ENCODE assay signal across 8 cellular contexts in genomic region chr1:147515046-147515869, GRCh38. TPM values are rescaled to one million over a fixed set of nuclear protein-coding genes. Genes with fewer than 3 reads are reported as not detected.
DNase-seq lines count a peak whose midpoint lies in the region; ATAC-seq and TF ChIP-seq lines count a peak whose summit lies in the region.

No MANE protein-coding gene starts in this region.

- no peak overlapping the region for H3K4ac ChIP-seq in IMR-90 (ENCODE audit: low read depth, low read length)

- H2BK120ac ChIP-seq in IMR-90 (ENCODE audit: low read depth, low read length), result no peak overlapping the region

- H4K5ac ChIP-seq in IMR-90 (ENCODE audit: low read depth, low read length), result no peak overlapping the region

- H3K23ac ChIP-seq in IMR-90 (ENCODE audit: low read depth, low read length), result no peak overlapping the region

- H3K36me3 ChIP-seq in A673 (ENCODE audit: insufficient read depth, low read length, poor library complexity, severe bottlenecking) (no peaks in the 10 kb centered on the region), IMR-90 (ENCODE audit: control insufficient read depth, insufficient read depth, low read length) (no peaks in the 10 kb centered on the region), upper lobe of left lung (no peaks in the 10 kb centered on the region), HAP-1 (replicated peaks) (no peaks in the 10 kb centered on the region), ascending aorta (no peaks in the 10 kb centered on the region)

- no peak overlapping the region for H4K8ac ChIP-seq in IMR-90 (ENCODE audit: low read depth in 2 of 2, low read length in 2 of 2)

- no peak overlapping the region for H2BK5ac ChIP-seq in IMR-90 (ENCODE audit: low read depth, low read length, poor library complexity, severe bottlenecking)

- POLR2A ChIA-PET in A673 (lab: Charles Lee; ENCODE audit: low non-redundant PET), result no interaction called here
- POLR2A ChIA-PET in IMR-90 (lab: Charles Lee; ENCODE audit: unreplicated experiment), result no interaction called here

- TF ChIP-seq POLR2A in IMR-90 (IDR thresholded peaks at IDR 0.05; ENCODE audit: low read depth, low read length) (no peak), upper lobe of left lung (IDR thresholded peaks at IDR 0.05) (no peak)

- dilution Hi-C loops in IMR-90 (cut with HindIII; ENCODE audit: low sequenced_read_pairs, unreplicated experiment), result no loop called here

- TF ChIP-seq CTCF in A673 (conservative IDR thresholded peaks at IDR 0.05; ENCODE audit: low read depth, low read length) (peak; percentile 34; the same call in 1 of the 2 replicates), IMR-90 (conservative IDR thresholded peaks at IDR 0.05; ENCODE audit: low read depth, low read length) (no peak), upper lobe of left lung (IDR thresholded peaks at IDR 0.05) (peak in 3 of 6 experiments; percentile 35 to 53 (median 41)), ascending aorta (IDR thresholded peaks at IDR 0.05) (no peak)

- H2BK20ac ChIP-seq in IMR-90 (ENCODE audit: low read depth, low read length), result no peak overlapping the region

- H2AK5ac ChIP-seq in IMR-90 (ENCODE audit: low read depth, low read length), result no peak overlapping the region

- no peak overlapping the region for H4K91ac ChIP-seq in IMR-90 (ENCODE audit: insufficient read depth, low read depth, low read length)

- DNase-seq in A673 (ENCODE audit: low spot score), result peak; percentile 42
- peak; percentile 41 for DNase-seq in IMR-90
- DNase-seq in left cardiac atrium, result no peak
- peak in 1 of 2 donors; percentile 60 for DNase-seq in upper lobe of left lung
- DNase-seq in HAP-1 (ENCODE audit: low spot score in 2 of 2), result no peak
- DNase-seq in ascending aorta (ENCODE audit: low spot score in 2 of 2), result no peak

- TF ChIP-seq EP300 in upper lobe of left lung (IDR thresholded peaks at IDR 0.05), result no peak

- H2AFZ ChIP-seq in IMR-90 (replicated peaks; ENCODE audit: low read length, poor library complexity), result no peak overlapping the region

- H2BK15ac ChIP-seq in IMR-90 (ENCODE audit: low read depth, low read length), result no peak overlapping the region

- H3K27me3 ChIP-seq in A673 (replicated peaks; ENCODE audit: insufficient read depth, low read depth, low read length, poor library complexity) (no peaks in the 10 kb centered on the region), IMR-90 (ENCODE audit: control insufficient read depth, insufficient read depth, low read length) (peaks cover 5% of the 10 kb centered on the region), upper lobe of left lung (no peaks in the 10 kb centered on the region), HAP-1 (ENCODE audit: low read depth) (no peaks in the 10 kb centered on the region), ascending aorta (no peaks in the 10 kb centered on the region)

- H3K9me3 ChIP-seq in A673 (ENCODE audit: low read depth, low read length, poor library complexity, severe bottlenecking) (no peaks in the 10 kb centered on the region), IMR-90 (ENCODE audit: control insufficient read depth, insufficient read depth, low read length) (no peaks in the 10 kb centered on the region), upper lobe of left lung (no peaks in the 10 kb centered on the region), HAP-1 (0 out of 2 replicates have a peak, but pooled peaks cover 3% of the 10 kb centered on the region), ascending aorta (no peaks in the 10 kb centered on the region)

- H3K79me1 ChIP-seq in IMR-90 (ENCODE audit: low read depth in 1 of 2, low read length in 2 of 2), result no peaks in the 10 kb centered on the region

- H3K4me1 ChIP-seq in A673 (ENCODE audit: insufficient read depth, low read length, poor library complexity, severe bottlenecking) (no peaks in the 10 kb centered on the region), IMR-90 (ENCODE audit: control insufficient read depth, insufficient read depth, low read length) (no peaks in the 10 kb centered on the region), upper lobe of left lung (peaks cover 13 to 23% (median 20%) of the 10 kb centered on the region in 4 donors), HAP-1 (peaks cover 13% of the 10 kb centered on the region), ascending aorta (no peaks in the 10 kb centered on the region)

- TF ChIP-seq RAD21 in IMR-90 (IDR thresholded peaks at IDR 0.05; ENCODE audit: low read length), result no peak; the same call in 1 of the 2 replicates

- no peak overlapping the region for H2AK9ac ChIP-seq in IMR-90 (replicated peaks; ENCODE audit: low read depth, low read length, poor library complexity)

- no peak overlapping the region for H3K9ac ChIP-seq in IMR-90 (ENCODE audit: low read depth, low read length)

- CTCF ChIA-PET in A673 (lab: Charles Lee), result no interaction called here
- CTCF ChIA-PET in IMR-90 (lab: Yijun Ruan, JAX), result no interaction called here

- no TSS peak for BruUV-seq in A673 (replicated peaks; lab: Mats Ljungman, UMichigan)
- BruUV-seq in IMR-90 (replicated peaks; lab: Mats Ljungman, UMichigan), result no TSS peak

- WGBS in IMR-90 (ENCODE audit: extremely low coverage in 2 of 2, insufficient read length in 1 of 2), 2 experiments, result no CpG with 5 or more reads among the region's 5 CpGs
- 45 to 48% methylated on average over 5 of the region's 5 CpGs for WGBS in upper lobe of left lung, 2 donors

- ATAC-seq in IMR-90 (ENCODE audit: low read depth) (peak; percentile 51), SK-N-SH treated with all-trans-retinoic acid at 6 μM for 48 hours (peak; percentile 93), left cardiac atrium (peak; percentile 56 to 79), upper lobe of left lung (ENCODE audit: low FRiP score in 2 of 2) (peak; percentile 45 to 85), HG03342 (IDR thresholded peaks at IDR 0.05; ENCODE audit: unreplicated experiment) (no peak)

- H3K4me3 ChIP-seq in A673 (ENCODE audit: low read depth, low read length, poor library complexity, severe bottlenecking) (no peak overlapping the region), IMR-90 (ENCODE audit: insufficient read depth, low read depth, low read length) (no peak overlapping the region), upper lobe of left lung (no peak overlapping the region), HAP-1 (no peak overlapping the region), ascending aorta (no peak overlapping the region)

- no peak overlapping the region for H3K18ac ChIP-seq in IMR-90 (ENCODE audit: low read depth, low read length)

- H3K56ac ChIP-seq in IMR-90 (ENCODE audit: extremely low read depth, insufficient read depth, low read length), result no peak overlapping the region

- H3K27ac ChIP-seq in A673 (ENCODE audit: low read depth, low read length, poor library complexity, severe bottlenecking) (no peak overlapping the region), IMR-90 (ENCODE audit: insufficient read depth, low read length) (no peak overlapping the region), upper lobe of left lung (peak overlapping the region; percentile 5 to 53 (median 38)), ascending aorta (no peak overlapping the region)

- intact Hi-C loops in A673 (cut with micrococcal nuclease; ENCODE audit: unreplicated experiment), result no loop called here
- intact Hi-C loops in IMR-90 (cut with micrococcal nuclease), result no loop called here
- intact Hi-C loops in left cardiac atrium (cut with DNase I), result no loop called here
- intact Hi-C loops in ascending aorta (cut with DNase I), result no loop called here

- H3K14ac ChIP-seq in IMR-90 (replicated peaks; ENCODE audit: low read depth, low read length), result no peak overlapping the region

- no peaks in the 10 kb centered on the region for H4K20me1 ChIP-seq in IMR-90 (ENCODE audit: insufficient read depth, low read length)

- in situ Hi-C loops in IMR-90 (cut with MboI; ENCODE audit: low sequenced_read_pairs) (no loop called here), HAP-1 (cut with MboI; ENCODE audit: low sequenced_read_pairs) (no loop called here)

- peaks cover 3% of the 10 kb centered on the region; the same call in 1 of the 2 replicates for H3K9me1 ChIP-seq in IMR-90 (ENCODE audit: insufficient read depth, low read length)

- H3K4me2 ChIP-seq in IMR-90 (ENCODE audit: low read depth, low read length), result no peak overlapping the region; the same call in 1 of the 2 replicates

TF ChIP-seq in IMR-90, 13 proteins besides CTCF, POLR2A, EP300 and RAD21:
- no peak for TF ChIP-seq RCOR1 (IDR thresholded peaks at IDR 0.05; ENCODE audit: insufficient replicate concordance, low read length)
- no peak for TF ChIP-seq USF2 (IDR thresholded peaks at IDR 0.05; ENCODE audit: low read depth, low read length)

TF ChIP-seq in SK-N-SH treated with all-trans-retinoic acid at 6 μM for 48 hours, 23 proteins besides CTCF, POLR2A, EP300 and RAD21 (continues in another document):
- no peak for TF ChIP-seq BACH2 (CRISPR knock-in tag; IDR thresholded peaks at IDR 0.05; ENCODE audit: borderline replicate concordance)
- TF ChIP-seq POU6F1 (CRISPR knock-in tag; IDR thresholded peaks at IDR 0.05; ENCODE audit: borderline replicate concordance, low read depth), result no peak
- TF ChIP-seq PPARA (CRISPR knock-in tag; IDR thresholded peaks at IDR 0.05; ENCODE audit: borderline replicate concordance), result no peak
- no peak for TF ChIP-seq SNAI2 (CRISPR knock-in tag; IDR thresholded peaks at IDR 0.05)
- no peak for TF ChIP-seq ISL1 (CRISPR knock-in tag; IDR thresholded peaks at IDR 0.05)

RNA-seq across cellular contexts. Expression of gene BCL9, which starts 26.0 kb away (rescaled TPM):
- 28.3 and 28.4 TPM in 2 replicates for total RNA-seq in A673 (2021)
- total RNA-seq in IMR-90 (2012; rRNA removed), result 3.6 and 5.0 TPM in 2 replicates
- 10.5 and 12.4 TPM in 2 replicates for polyA plus RNA-seq in IMR-90 (2012; rRNA removed)
- polyA plus RNA-seq in IMR-90 (2012; cell fraction: cytosol; rRNA removed), result 4.2 and 9.7 TPM in 2 replicates
- polyA plus RNA-seq in IMR-90 (2012; cell fraction: nucleus; rRNA removed; ENCODE audit: low replicate concordance), result 9.2 and 12.4 TPM in 2 replicates
- total RNA-seq in left cardiac atrium, result 10 to 100 TPM; 10.8 to 11.6 TPM
- 10 to 100 TPM in 5 of 6 donors, 1 to 10 TPM in 1; 8.1 to 24.6 (median 14.6) TPM for total RNA-seq in upper lobe of left lung
- total RNA-seq in ascending aorta, result 9.7 TPM

Comparison
In these comparisons a context has a peak if more than half of its experiments do, and no peak if none do; other contexts are left out.
1. DNase-seq: peak in A673 (single experiment) and IMR-90 (single experiment); none in left cardiac atrium (single experiment), HAP-1 (0 of 2) and ascending aorta (0 of 2).
2. H3K27ac ChIP-seq: peak in upper lobe of left lung (4 of 4); none in A673 (single experiment), IMR-90 (single experiment) and ascending aorta (0 of 2).